1 cellular context compared by ENCODE assay signal in the genomic region with DNA sequence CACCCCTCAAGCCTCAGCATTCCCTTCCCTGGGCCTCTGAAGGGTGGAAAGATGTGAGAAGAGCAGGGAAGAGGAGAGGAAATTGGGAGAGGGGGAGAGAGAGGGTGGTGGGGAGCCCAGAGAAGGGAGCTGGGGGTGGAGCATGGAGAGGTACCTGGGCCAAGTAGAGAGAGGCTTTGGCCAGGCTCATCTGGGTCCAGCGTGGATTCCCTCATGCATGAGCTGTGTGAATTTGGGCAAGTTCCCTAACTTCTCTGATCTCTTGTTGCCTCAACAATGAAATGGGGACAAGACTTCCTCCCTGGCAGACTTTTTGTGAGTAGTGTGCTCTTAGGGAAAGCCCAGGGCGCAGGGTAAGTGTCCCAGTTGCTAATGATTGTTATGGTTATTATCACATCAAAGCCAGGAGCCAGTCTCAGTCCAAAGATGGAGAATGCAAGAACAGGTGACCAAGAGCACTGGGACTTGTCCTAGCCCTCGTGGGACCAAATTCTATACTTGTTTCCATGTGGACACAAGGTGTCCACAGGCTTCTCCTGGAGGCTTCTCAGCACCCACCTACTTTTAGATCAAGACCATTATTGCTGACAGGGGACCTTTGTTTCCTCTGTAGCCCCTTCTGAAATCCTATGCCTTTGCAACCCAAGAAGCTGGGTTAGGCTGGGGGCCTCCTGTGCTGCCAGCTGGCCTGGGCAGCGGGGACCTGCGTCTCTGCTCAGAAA.
TF ChIP-seq lines count a peak whose summit lies in the region.

No MANE protein-coding gene starts in this region.

TF ChIP-seq in GM23338, 12 proteins besides CTCF, POLR2A, EP300 and RAD21 (continued from another document):
- TF ChIP-seq ZNF331 (CRISPR knock-in tag; IDR thresholded peaks at IDR 0.05; ENCODE audit: low read depth), result no peak
- TF ChIP-seq, protein P1, sequence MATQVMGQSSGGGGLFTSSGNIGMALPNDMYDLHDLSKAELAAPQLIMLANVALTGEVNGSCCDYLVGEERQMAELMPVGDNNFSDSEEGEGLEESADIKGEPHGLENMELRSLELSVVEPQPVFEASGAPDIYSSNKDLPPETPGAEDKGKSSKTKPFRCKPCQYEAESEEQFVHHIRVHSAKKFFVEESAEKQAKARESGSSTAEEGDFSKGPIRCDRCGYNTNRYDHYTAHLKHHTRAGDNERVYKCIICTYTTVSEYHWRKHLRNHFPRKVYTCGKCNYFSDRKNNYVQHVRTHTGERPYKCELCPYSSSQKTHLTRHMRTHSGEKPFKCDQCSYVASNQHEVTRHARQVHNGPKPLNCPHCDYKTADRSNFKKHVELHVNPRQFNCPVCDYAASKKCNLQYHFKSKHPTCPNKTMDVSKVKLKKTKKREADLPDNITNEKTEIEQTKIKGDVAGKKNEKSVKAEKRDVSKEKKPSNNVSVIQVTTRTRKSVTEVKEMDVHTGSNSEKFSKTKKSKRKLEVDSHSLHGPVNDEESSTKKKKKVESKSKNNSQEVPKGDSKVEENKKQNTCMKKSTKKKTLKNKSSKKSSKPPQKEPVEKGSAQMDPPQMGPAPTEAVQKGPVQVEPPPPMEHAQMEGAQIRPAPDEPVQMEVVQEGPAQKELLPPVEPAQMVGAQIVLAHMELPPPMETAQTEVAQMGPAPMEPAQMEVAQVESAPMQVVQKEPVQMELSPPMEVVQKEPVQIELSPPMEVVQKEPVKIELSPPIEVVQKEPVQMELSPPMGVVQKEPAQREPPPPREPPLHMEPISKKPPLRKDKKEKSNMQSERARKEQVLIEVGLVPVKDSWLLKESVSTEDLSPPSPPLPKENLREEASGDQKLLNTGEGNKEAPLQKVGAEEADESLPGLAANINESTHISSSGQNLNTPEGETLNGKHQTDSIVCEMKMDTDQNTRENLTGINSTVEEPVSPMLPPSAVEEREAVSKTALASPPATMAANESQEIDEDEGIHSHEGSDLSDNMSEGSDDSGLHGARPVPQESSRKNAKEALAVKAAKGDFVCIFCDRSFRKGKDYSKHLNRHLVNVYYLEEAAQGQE (IDR thresholded peaks at IDR 0.05; ENCODE audit: unreplicated experiment), result no peak
- TF ChIP-seq, protein P2, sequence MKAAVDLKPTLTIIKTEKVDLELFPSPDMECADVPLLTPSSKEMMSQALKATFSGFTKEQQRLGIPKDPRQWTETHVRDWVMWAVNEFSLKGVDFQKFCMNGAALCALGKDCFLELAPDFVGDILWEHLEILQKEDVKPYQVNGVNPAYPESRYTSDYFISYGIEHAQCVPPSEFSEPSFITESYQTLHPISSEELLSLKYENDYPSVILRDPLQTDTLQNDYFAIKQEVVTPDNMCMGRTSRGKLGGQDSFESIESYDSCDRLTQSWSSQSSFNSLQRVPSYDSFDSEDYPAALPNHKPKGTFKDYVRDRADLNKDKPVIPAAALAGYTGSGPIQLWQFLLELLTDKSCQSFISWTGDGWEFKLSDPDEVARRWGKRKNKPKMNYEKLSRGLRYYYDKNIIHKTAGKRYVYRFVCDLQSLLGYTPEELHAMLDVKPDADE (IDR thresholded peaks at IDR 0.05), result no peak
